22 cellular contexts compared by ENCODE assay signal in genomic region chr20:43771791-43772190, GRCh38. TPM values are rescaled to one million over a fixed set of nuclear protein-coding genes. Genes with fewer than 3 reads are reported as not detected.
DNase-seq lines count a peak whose midpoint lies in the region; ATAC-seq and TF ChIP-seq lines count a peak whose summit lies in the region.
"Had no signal": no experiment of that assay in that cellular context is flagged by ENCODE, and none has a peak within 500 bp of the region (broad histone marks: within the 10 kb centered on the region; RNA-seq: fewer than 3 reads in every experiment).

No MANE protein-coding gene starts in this region.

- no peaks in the 10 kb centered on the region for H3K4me1 ChIP-seq in GM23338 (ENCODE audit: insufficient read depth)
- H3K4me1 ChIP-seq in endodermal cell (ENCODE audit: control insufficient read depth, insufficient read depth, low read length) = no peaks in the 10 kb centered on the region
- H3K4me1 ChIP-seq: A549, HAP-1 had no signal

- H3K36me3 ChIP-seq in GM23338 (ENCODE audit: insufficient read depth) = no peaks in the 10 kb centered on the region
- H3K36me3 ChIP-seq in endodermal cell (ENCODE audit: control insufficient read depth, insufficient read depth, low read length) = no peaks in the 10 kb centered on the region
- H3K36me3 ChIP-seq: BE2C; BLaER1 treated with 17β-estradiol and CSF1 and Interleukin-3, amounts not matched to agents 10 nM and 100 nM; HAP-1 had no signal

- H3K4me2 ChIP-seq in GM23338 = no peak overlapping the region
- H3K4me2 ChIP-seq: A549 had no signal

- H3K9me3 Mint-ChIP-seq in GM23338 = no peaks in the 10 kb centered on the region; the same call in 2 of the 3 replicates
- H3K9me3 Mint-ChIP-seq in endodermal cell = no peaks in the 10 kb centered on the region
- H3K9me3 Mint-ChIP-seq in stimulated activated effector memory CD8-positive, alpha-beta T cell treated with anti-CD3 and anti-CD28 coated beads, Interleukin-12 subunit alpha, Interleukin-12 subunit beta, amount 100 ng/mL, for 72 hours = no peaks in the 10 kb centered on the region
- no peaks in the 10 kb centered on the region for H3K9me3 Mint-ChIP-seq in endothelial cell (ENCODE audit: unreplicated experiment)
- H3K9me3 Mint-ChIP-seq: CD4-positive, alpha-beta T cell; CD8-positive, alpha-beta memory T cell had no signal

- no peaks in the 10 kb centered on the region for H4K20me1 ChIP-seq in GM23338 (replicated peaks; ENCODE audit: insufficient read depth)
- H4K20me1 ChIP-seq: BLaER1 treated with 17β-estradiol and CSF1 and Interleukin-3, amounts not matched to agents 10 nM and 100 nM had no signal

- H2AFZ ChIP-seq in GM23338 = no peak overlapping the region

- H3K27me3 ChIP-seq in GM23338 (ENCODE audit: insufficient read depth) = no peaks in the 10 kb centered on the region
- no peaks in the 10 kb centered on the region for H3K27me3 ChIP-seq in endodermal cell (ENCODE audit: control insufficient read depth, insufficient read depth, low read length, poor library complexity, severe bottlenecking)
- H3K27me3 ChIP-seq: BE2C had no signal

- H3K27me3 Mint-ChIP-seq in GM23338 (ENCODE audit: insufficient read depth, low read depth, poor library complexity) (peaks cover 2% of the 10 kb centered on the region), endodermal cell (ENCODE audit: insufficient read depth) (peaks cover 10% of the 10 kb centered on the region), endothelial cell (ENCODE audit: unreplicated experiment) (no peaks in the 10 kb centered on the region)

- H3K9me2 ChIP-seq in GM23338 (ENCODE audit: insufficient read depth) = no peaks in the 10 kb centered on the region

- H3K4me3 Mint-ChIP-seq in GM23338 = no peak overlapping the region
- no peak overlapping the region for H3K4me3 Mint-ChIP-seq in endodermal cell
- no peak overlapping the region for H3K4me3 Mint-ChIP-seq in stimulated activated effector memory CD8-positive, alpha-beta T cell treated with anti-CD3 and anti-CD28 coated beads, Interleukin-12 subunit alpha, Interleukin-12 subunit beta, amount 100 ng/mL, for 72 hours
- H3K4me3 Mint-ChIP-seq in endothelial cell (ENCODE audit: unreplicated experiment) = no peak overlapping the region
- H3K4me3 Mint-ChIP-seq: CD4-positive, alpha-beta T cell; CD8-positive, alpha-beta memory T cell had no signal

- ATAC-seq in GM23338 (no peak), GM21526 (IDR thresholded peaks at IDR 0.05; ENCODE audit: low FRiP score, unreplicated experiment) (no peak)
- no peak for ATAC-seq in stimulated activated effector memory CD8-positive, alpha-beta T cell treated with anti-CD3 and anti-CD28 coated beads, Interleukin-12 subunit alpha, Interleukin-12 subunit beta, amount 100 ng/mL, for 72 hours
- ATAC-seq: A549, GM12878 had no signal

- H3K4me3 ChIP-seq in GM23338 = no peak overlapping the region
- no peak overlapping the region for H3K4me3 ChIP-seq in endodermal cell (ENCODE audit: low read length)
- H3K4me3 ChIP-seq: A549; BLaER1 treated with 17β-estradiol and CSF1 and Interleukin-3, amounts not matched to agents 10 nM and 100 nM; GM12878; HAP-1 had no signal

- H3K4me1 Mint-ChIP-seq in GM23338 (peaks cover 3% of the 10 kb centered on the region; the same call in 2 of the 3 replicates), endodermal cell (peaks cover 9% of the 10 kb centered on the region), endothelial cell (ENCODE audit: unreplicated experiment) (no peaks in the 10 kb centered on the region)
- H3K4me1 Mint-ChIP-seq in stimulated activated effector memory CD8-positive, alpha-beta T cell treated with anti-CD3 and anti-CD28 coated beads, Interleukin-12 subunit alpha, Interleukin-12 subunit beta, amount 100 ng/mL, for 72 hours = no peaks in the 10 kb centered on the region
- H3K4me1 Mint-ChIP-seq: CD8-positive, alpha-beta memory T cell had no signal

- 97% methylated on average over 4 of the region's 4 CpGs; no CpG with 5 or more reads in 1 of the 2 experiments for WGBS in endodermal cell (ENCODE audit: insufficient coverage in 1 of 2, insufficient read length in 1 of 2), 2 experiments

- no peak overlapping the region for H3K27ac ChIP-seq in GM23338 (ENCODE audit: low read depth)
- no peak overlapping the region for H3K27ac ChIP-seq in endodermal cell (ENCODE audit: low read depth, low read length)
- H3K27ac ChIP-seq: A549; BLaER1 treated with 17β-estradiol and CSF1 and Interleukin-3, amounts not matched to agents 10 nM and 100 nM had no signal

- H3K9me3 ChIP-seq in endodermal cell (ENCODE audit: control insufficient read depth, low read length) = no peaks in the 10 kb centered on the region
- H3K9me3 ChIP-seq: A549, BE2C, HAP-1 had no signal

- no peak overlapping the region for H3K9ac ChIP-seq in endodermal cell (ENCODE audit: extremely low read depth, low read length, poor library complexity, severe bottlenecking)
- H3K9ac ChIP-seq: BLaER1 treated with 17β-estradiol and CSF1 and Interleukin-3, amounts not matched to agents 10 nM and 100 nM had no signal

- H3K36me3 Mint-ChIP-seq in GM23338 (ENCODE audit: low read depth) (no peaks in the 10 kb centered on the region), endodermal cell (ENCODE audit: low read depth) (no peaks in the 10 kb centered on the region), endothelial cell (ENCODE audit: low read depth, unreplicated experiment) (peaks cover 4% of the 10 kb centered on the region)
- H3K36me3 Mint-ChIP-seq in stimulated activated effector memory CD8-positive, alpha-beta T cell treated with anti-CD3 and anti-CD28 coated beads, Interleukin-12 subunit alpha, Interleukin-12 subunit beta, amount 100 ng/mL, for 72 hours = no peaks in the 10 kb centered on the region
- H3K36me3 Mint-ChIP-seq: CD14-positive monocyte; CD8-positive, alpha-beta memory T cell had no signal

- H3K79me2 ChIP-seq in GM23338 (replicated peaks; ENCODE audit: insufficient read depth) = no peaks in the 10 kb centered on the region

- TF ChIP-seq CTCF in GM23338 (conservative IDR thresholded peaks at IDR 0.05; ENCODE audit: low read depth in 2 of 2) = no peak
- TF ChIP-seq CTCF in endodermal cell (conservative IDR thresholded peaks at IDR 0.05) = no peak
- TF ChIP-seq CTCF in endothelial cell (IDR thresholded peaks at IDR 0.05; ENCODE audit: unreplicated experiment) = no peak

- H3F3A ChIP-seq in GM23338 (replicated peaks; ENCODE audit: low read depth) = no peaks in the 10 kb centered on the region

- H3K27ac Mint-ChIP-seq in GM23338 = no peak overlapping the region
- H3K27ac Mint-ChIP-seq in endodermal cell = no peak overlapping the region
- peak overlapping the region; percentile 5 for H3K27ac Mint-ChIP-seq in stimulated activated effector memory CD8-positive, alpha-beta T cell treated with anti-CD3 and anti-CD28 coated beads, Interleukin-12 subunit alpha, Interleukin-12 subunit beta, amount 100 ng/mL, for 72 hours
- no peak overlapping the region for H3K27ac Mint-ChIP-seq in endothelial cell (ENCODE audit: unreplicated experiment)
- H3K27ac Mint-ChIP-seq: CD4-positive, alpha-beta T cell; CD8-positive, alpha-beta memory T cell had no signal

- DNase-seq in GM23338 (ENCODE audit: low spot score) (peak; percentile 16), endodermal cell (peak; percentile 28), NCI-H1436 (lab: John Stamatoyannopoulos, UW) (no peak), endothelial cell (ENCODE audit: low spot score) (no peak)
- no peak for DNase-seq in stimulated activated effector memory CD8-positive, alpha-beta T cell treated with anti-CD3 and anti-CD28 coated beads, Interleukin-12 subunit alpha, Interleukin-12 subunit beta, amount 100 ng/mL, for 72 hours (ENCODE audit: low spot score in 2 of 2)
- DNase-seq: 8988T; ACHN; AML-193; BE2C; CD4-positive, alpha-beta T cell; CD8-positive, alpha-beta memory T cell; DMS 273 treated with DMSO at 0.1 percent for 48 hours; DMS79; EL; GDM1; GOT3 had no signal

TF ChIP-seq in GM23338, 12 proteins besides CTCF, POLR2A, EP300 and RAD21 (continues in another document):
- TF ChIP-seq REST (IDR thresholded peaks at IDR 0.05; ENCODE audit: unreplicated experiment) = no peak
- no peak for TF ChIP-seq EZH2phosphoT487 (IDR thresholded peaks at IDR 0.05; ENCODE audit: unreplicated experiment)
- no peak for TF ChIP-seq NANOG (IDR thresholded peaks at IDR 0.05; ENCODE audit: borderline replicate concordance)
- TF ChIP-seq ZNF114 (CRISPR knock-in tag; IDR thresholded peaks at IDR 0.05) = no peak
- TF ChIP-seq CREB1 (CRISPR knock-in tag; IDR thresholded peaks at IDR 0.05; ENCODE audit: low read depth) = no peak

RNA-seq across cellular contexts. Expression of gene GTSF1L, which starts 45.0 kb away (rescaled TPM):
- total RNA-seq in GM23338 (2014; rRNA removed; shearing (Covaris generic)) = not detected in 2 replicates
- polyA plus RNA-seq in GM23338 (2016; fragmentation: Nextera tagmentation; extraction: Ambion mirVana) = not detected in 2 replicates
- total RNA-seq in endodermal cell (not detected), endothelial cell (ENCODE audit: unreplicated experiment) (not detected)
- not detected for polyA plus RNA-seq in endodermal cell (2013, experiment 1 of 2)
- not detected for polyA plus RNA-seq in endodermal cell (2013, experiment 2 of 2)
- total RNA-seq: CD4-positive, alpha-beta T cell; CD8-positive, alpha-beta memory T cell had no signal
- polyA plus RNA-seq: A549; CD14-positive monocyte; CD8-positive, alpha-beta memory T cell had no signal

Comparison
In these comparisons a context has a peak if more than half of its experiments do, and no peak if none do; other contexts are left out.
1. DNase-seq: peak in GM23338 (single experiment) and endodermal cell (single experiment); none in stimulated activated effector memory CD8-positive, alpha-beta T cell treated with anti-CD3 and anti-CD28 coated beads, Interleukin-12 subunit alpha, Interleukin-12 subunit beta, amount 100 ng/mL, for 72 hours (0 of 2), NCI-H1436 (single experiment) and endothelial cell (single experiment).